1 cellular context compared by ENCODE assay signal in the genomic region with DNA sequence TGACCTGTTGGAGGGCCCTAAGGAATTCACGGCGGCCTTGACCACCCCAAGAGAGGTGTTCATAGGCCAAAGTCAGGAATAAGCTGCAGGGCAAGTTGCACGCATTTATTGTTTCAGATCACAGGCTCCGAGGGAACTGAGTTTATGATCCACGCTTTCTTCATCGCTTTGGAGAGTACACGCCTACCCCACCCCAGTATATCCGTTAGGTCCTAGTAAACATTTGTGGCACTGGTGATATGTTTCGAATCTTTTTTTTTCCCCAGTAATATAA.
TF ChIP-seq lines count a peak whose summit lies in the region.

No MANE protein-coding gene starts in this region.

TF ChIP-seq in GM12878, 131 proteins besides CTCF, POLR2A, EP300 and RAD21:
- TF ChIP-seq WRNIP1 (IDR thresholded peaks at IDR 0.05; ENCODE audit: borderline replicate concordance, low read depth, low read length), result no peak
- no peak for TF ChIP-seq ZNF274 (IDR thresholded peaks at IDR 0.05; ENCODE audit: insufficient read depth, insufficient read length)
